14 cellular contexts compared by ENCODE assay signal in genomic region chr17:1650731-1651558, GRCh38. TPM values are rescaled to one million over a fixed set of nuclear protein-coding genes. Genes with fewer than 3 reads are reported as not detected.
DNase-seq lines count a peak whose midpoint lies in the region; ATAC-seq and TF ChIP-seq lines count a peak whose summit lies in the region.
"Had no signal": no experiment of that assay in that cellular context is flagged by ENCODE, and none has a peak within 500 bp of the region (broad histone marks: within the 10 kb centered on the region; RNA-seq: fewer than 3 reads in every experiment).

No MANE protein-coding gene starts in this region.

- ATAC-seq in HG02884 (IDR thresholded peaks at IDR 0.05; ENCODE audit: unreplicated experiment), result no peak

- H3K79me2 ChIP-seq in MM.1S (ENCODE audit: low read length) (no peaks in the 10 kb centered on the region), osteoblast (ENCODE audit: insufficient read depth, low read length) (no peaks in the 10 kb centered on the region)
- H3K79me2 ChIP-seq: parathyroid adenoma had no signal

- H3K36me3 ChIP-seq in BLaER1, result peaks cover 61% of the 10 kb centered on the region
- H3K36me3 ChIP-seq in MM.1S (replicated peaks; ENCODE audit: insufficient read depth, low read length), result peaks cover 3% of the 10 kb centered on the region
- peaks cover 32 to 63% of the 10 kb centered on the region in 2 donors for H3K36me3 ChIP-seq in duodenal mucosa (ENCODE audit: control insufficient read depth in 1 of 2, insufficient read depth in 2 of 2, low read length in 2 of 2)
- H3K36me3 ChIP-seq in osteoblast (ENCODE audit: insufficient read depth, low read length), result peaks cover 56% of the 10 kb centered on the region
- H3K36me3 ChIP-seq in MG63, result peaks cover 32% of the 10 kb centered on the region

- peak; percentile 5 for DNase-seq in MM.1S
- peak; percentile 76 for DNase-seq in osteoblast (ENCODE audit: insufficient read length, low spot score, missing footprints)
- DNase-seq in NCI-H1694 (lab: John Stamatoyannopoulos, UW), result no peak
- DNase-seq in MG63, result no peak
- no peak for DNase-seq in Ammon's horn (ENCODE audit: low spot score)
- DNase-seq: activated CD4-positive, alpha-beta T cell treated with anti-CD3 and anti-CD28 coated beads for 4 hours; activated effector memory CD4-positive, alpha-beta T cell treated with anti-CD3 and anti-CD28 coated beads, Interleukin-2, amount 50 U/mL, for 16 hours; foreskin melanocyte had no signal

- H3K4me3 ChIP-seq in BLaER1 (peak overlapping the region; percentile 70; the same call in 1 of the 2 replicates), MM.1S (ENCODE audit: low read length) (no peak overlapping the region), duodenal mucosa (ENCODE audit: low read depth in 1 of 2, low read length in 2 of 2) (no peak overlapping the region), osteoblast (ENCODE audit: insufficient read depth, low read length) (no peak overlapping the region), MG63 (no peak overlapping the region)

- no peaks in the 10 kb centered on the region for H3K27me3 ChIP-seq in BLaER1
- H3K27me3 ChIP-seq in MM.1S (replicated peaks; ENCODE audit: insufficient read depth, low read length), result no peaks in the 10 kb centered on the region
- H3K27me3 ChIP-seq in duodenal mucosa (ENCODE audit: control insufficient read depth in 1 of 2, insufficient read depth in 2 of 2, low read length in 2 of 2), result no peaks in the 10 kb centered on the region
- H3K27me3 ChIP-seq in osteoblast (ENCODE audit: insufficient read depth, low read length), result no peaks in the 10 kb centered on the region
- H3K27me3 ChIP-seq in MG63, result no peaks in the 10 kb centered on the region

- H3K9me3 ChIP-seq in BLaER1 (no peaks in the 10 kb centered on the region), MM.1S (replicated peaks; ENCODE audit: insufficient read depth, low read length) (no peaks in the 10 kb centered on the region), duodenal mucosa (ENCODE audit: control insufficient read depth in 1 of 2, low read length in 2 of 2) (no peaks in the 10 kb centered on the region), osteoblast (ENCODE audit: low read depth, low read length) (no peaks in the 10 kb centered on the region), MG63 (no peaks in the 10 kb centered on the region)
- H3K9me3 ChIP-seq: thoracic aorta had no signal

- peaks cover 64% of the 10 kb centered on the region for H4K20me1 ChIP-seq in BLaER1
- H4K20me1 ChIP-seq in MM.1S (ENCODE audit: insufficient read depth, low read length), result no peaks in the 10 kb centered on the region
- H4K20me1 ChIP-seq in osteoblast (ENCODE audit: insufficient read depth, low read length), result no peaks in the 10 kb centered on the region

- H2AFZ ChIP-seq in MM.1S (ENCODE audit: low read length), result no peak overlapping the region
- H2AFZ ChIP-seq in osteoblast (ENCODE audit: low read length), result no peak overlapping the region
- H2AFZ ChIP-seq: parathyroid adenoma had no signal

- H3K4me1 ChIP-seq in BLaER1 (peaks cover 48% of the 10 kb centered on the region), MM.1S (ENCODE audit: low read length) (peaks cover 10% of the 10 kb centered on the region), duodenal mucosa (ENCODE audit: control insufficient read depth in 1 of 2, insufficient read depth in 2 of 2, low read length in 2 of 2) (peaks cover 28 to 40% of the 10 kb centered on the region in 2 donors), osteoblast (ENCODE audit: insufficient read depth, low read length) (peaks cover 9% of the 10 kb centered on the region)

- peaks cover 27% of the 10 kb centered on the region for H3F3A ChIP-seq in MM.1S (ENCODE audit: insufficient read depth, low read length)

- H3K9ac ChIP-seq in BLaER1, result no peak overlapping the region; the same call in 1 of the 2 replicates
- H3K9ac ChIP-seq in MM.1S (ENCODE audit: low read length), result no peak overlapping the region
- peak overlapping the region; percentile 30 to 39 for H3K9ac ChIP-seq in duodenal mucosa (ENCODE audit: low read depth in 1 of 2, low read length in 2 of 2)
- H3K9ac ChIP-seq: parathyroid adenoma had no signal

- H3K27ac ChIP-seq in BLaER1 (peak overlapping the region; percentile 72; the same call in 1 of the 2 replicates), MM.1S (ENCODE audit: low read length) (no peak overlapping the region), duodenal mucosa (ENCODE audit: low read depth, low read length) (peak overlapping the region; percentile 99), osteoblast (ENCODE audit: low read depth, low read length) (no peak overlapping the region)

- H3K9me2 ChIP-seq in MM.1S (replicated peaks; ENCODE audit: insufficient read depth, low read length), result no peaks in the 10 kb centered on the region

- no peak for TF ChIP-seq CTCF in MM.1S (IDR thresholded peaks at IDR 0.05; ENCODE audit: low read length)
- TF ChIP-seq CTCF in osteoblast (IDR thresholded peaks at IDR 0.05; ENCODE audit: extremely low read depth, low read depth, low read length), result no peak

- H3K4me2 ChIP-seq in BLaER1 (peak overlapping the region; percentile 94), MM.1S (ENCODE audit: low read depth, low read length) (no peak overlapping the region; the same call in 1 of the 2 replicates), osteoblast (ENCODE audit: insufficient read depth, low read length) (no peak overlapping the region)

RNA-seq across cellular contexts. Expression of gene RILP, which starts 1.3 kb away (rescaled TPM):
- total RNA-seq in osteoblast, result 11.2 and 11.6 TPM in 2 replicates
- 4.6 TPM in 1 of 2 replicates, not detected in the other for total RNA-seq in MG63 (2014; rRNA removed; shearing (Covaris generic); ENCODE audit: low replicate concordance)

RNA-seq across cellular contexts. Expression of gene SCARF1, which starts 5.4 kb away (rescaled TPM):
- total RNA-seq in osteoblast, result 0.88 and 1.4 TPM in 2 replicates
- total RNA-seq in MG63 (2014; rRNA removed; shearing (Covaris generic); ENCODE audit: low replicate concordance), result not detected in 2 replicates
- total RNA-seq: NCI-H460 had no signal

RNA-seq across cellular contexts. Expression of gene SLC43A2, which starts 22.3 kb away (rescaled TPM):
- total RNA-seq in osteoblast, result 4.4 and 5.4 TPM in 2 replicates
- total RNA-seq in MG63 (2014; rRNA removed; shearing (Covaris generic); ENCODE audit: low replicate concordance), result 3.9 and 8.3 TPM in 2 replicates

RNA-seq across cellular contexts. Expression of gene PRPF8, which starts 33.7 kb away (rescaled TPM):
- 107 and 111 TPM in 2 replicates for total RNA-seq in osteoblast
- 80.5 and 100 TPM in 2 replicates for total RNA-seq in MG63 (2014; rRNA removed; shearing (Covaris generic); ENCODE audit: low replicate concordance)

RNA-seq across cellular contexts. Expression of gene TLCD2, which starts 59.2 kb away (rescaled TPM):
- 4.7 TPM in 2 replicates for total RNA-seq in osteoblast
- total RNA-seq in MG63 (2014; rRNA removed; shearing (Covaris generic); ENCODE audit: low replicate concordance), result 0.37 and 0.59 TPM in 2 replicates

Comparison
In these comparisons a context has a peak if more than half of its experiments do, and no peak if none do; other contexts are left out.
1. H3K27ac ChIP-seq: peak in BLaER1 (single experiment) and duodenal mucosa (single experiment); none in MM.1S (single experiment) and osteoblast (single experiment).
2. H3K9ac ChIP-seq: peak in duodenal mucosa (2 of 2); none in BLaER1 (single experiment) and MM.1S (single experiment).
3. DNase-seq: peak in MM.1S (single experiment) and osteoblast (single experiment); none in NCI-H1694 (single experiment), MG63 (single experiment) and Ammon's horn (single experiment).